Comparison of ENCODE assay signal across 1 cellular context in the genomic region with DNA sequence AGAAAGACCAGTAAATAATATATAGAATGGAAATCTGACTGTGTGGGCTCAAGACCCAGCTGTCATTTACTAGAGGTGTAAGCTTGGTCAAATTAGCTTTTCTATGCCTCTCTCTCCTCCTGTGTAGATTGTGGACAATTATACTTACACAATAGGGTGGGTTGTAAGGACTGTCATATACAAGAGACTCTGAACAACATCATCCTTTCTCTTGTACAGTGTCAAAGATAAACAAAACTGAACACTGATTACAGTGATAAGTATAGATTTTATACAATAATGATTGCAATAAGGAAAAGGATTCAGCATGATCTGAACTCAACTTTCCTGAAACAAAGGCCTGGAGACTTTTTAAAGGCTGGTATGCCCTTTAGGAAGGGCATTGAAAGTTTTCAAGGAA.
TF ChIP-seq lines count a peak whose summit lies in the region.

No MANE protein-coding gene starts in this region.

TF ChIP-seq in HepG2, 621 proteins besides CTCF, POLR2A, EP300 and RAD21 (continued from another document):
- TF ChIP-seq PHF5A (CRISPR knock-in tag; IDR thresholded peaks at IDR 0.05; ENCODE audit: low read depth, unreplicated experiment) (no peak), SIN3A (IDR thresholded peaks at IDR 0.05; ENCODE audit: borderline replicate concordance, low read depth, low read length) (no peak), ZNF589 (CRISPR knock-in tag; conservative IDR thresholded peaks at IDR 0.05) (no peak), TCF7L2 (IDR thresholded peaks at IDR 0.05; ENCODE audit: low read depth, low read length) (no peak), ZNF441 (CRISPR knock-in tag; IDR thresholded peaks at IDR 0.05; ENCODE audit: borderline replicate concordance) (no peak), IRF2 (CRISPR knock-in tag; IDR thresholded peaks at IDR 0.05) (no peak), PAX8 (CRISPR knock-in tag; IDR thresholded peaks at IDR 0.05; ENCODE audit: borderline replicate concordance) (no peak), ASH2L (IDR thresholded peaks at IDR 0.05; ENCODE audit: insufficient read length, low read depth, low read length) (no peak)
- TF ChIP-seq, protein P1, sequence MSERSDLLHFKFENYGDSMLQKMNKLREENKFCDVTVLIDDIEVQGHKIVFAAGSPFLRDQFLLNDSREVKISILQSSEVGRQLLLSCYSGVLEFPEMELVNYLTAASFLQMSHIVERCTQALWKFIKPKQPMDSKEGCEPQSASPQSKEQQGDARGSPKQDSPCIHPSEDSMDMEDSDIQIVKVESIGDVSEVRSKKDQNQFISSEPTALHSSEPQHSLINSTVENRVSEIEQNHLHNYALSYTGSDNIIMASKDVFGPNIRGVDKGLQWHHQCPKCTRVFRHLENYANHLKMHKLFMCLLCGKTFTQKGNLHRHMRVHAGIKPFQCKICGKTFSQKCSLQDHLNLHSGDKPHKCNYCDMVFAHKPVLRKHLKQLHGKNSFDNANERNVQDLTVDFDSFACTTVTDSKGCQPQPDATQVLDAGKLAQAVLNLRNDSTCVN (CRISPR knock-in tag; IDR thresholded peaks at IDR 0.05; ENCODE audit: borderline replicate concordance): no peak
- TF ChIP-seq, protein P2, sequence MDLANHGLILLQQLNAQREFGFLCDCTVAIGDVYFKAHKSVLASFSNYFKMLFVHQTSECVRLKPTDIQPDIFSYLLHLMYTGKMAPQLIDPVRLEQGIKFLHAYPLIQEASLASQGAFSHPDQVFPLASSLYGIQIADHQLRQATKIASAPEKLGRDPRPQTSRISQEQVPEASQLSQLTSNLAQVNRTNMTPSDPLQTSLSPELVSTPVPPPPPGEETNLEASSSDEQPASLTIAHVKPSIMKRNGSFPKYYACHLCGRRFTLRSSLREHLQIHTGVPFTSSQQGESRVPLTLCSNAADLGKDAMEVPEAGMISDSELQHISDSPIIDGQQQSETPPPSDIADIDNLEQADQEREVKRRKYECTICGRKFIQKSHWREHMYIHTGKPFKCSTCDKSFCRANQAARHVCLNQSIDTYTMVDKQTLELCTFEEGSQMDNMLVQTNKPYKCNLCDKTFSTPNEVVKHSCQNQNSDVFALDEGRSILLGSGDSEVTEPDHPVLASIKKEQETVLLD (CRISPR knock-in tag; IDR thresholded peaks at IDR 0.05; ENCODE audit: low read depth): no peak
TF ChIP-seq in HepG2: peak in this region for 0.
